ENCODE assay signal across 1 cellular context in genomic region chr16:69566437-69567030, GRCh38.
TF ChIP-seq lines count a peak whose summit lies in the region.

No MANE protein-coding gene starts in this region.

TF ChIP-seq in GM12878, 131 proteins besides CTCF, POLR2A, EP300 and RAD21 (continued from another document):
- peak; percentile 50; the same call in 1 of the 2 replicates for TF ChIP-seq NKRF (conservative IDR thresholded peaks at IDR 0.05)
- TF ChIP-seq TCF3 (IDR thresholded peaks at IDR 0.05; ENCODE audit: borderline replicate concordance, insufficient read depth, low read depth, low read length): no peak
- TF ChIP-seq CEBPZ (IDR thresholded peaks at IDR 0.05; ENCODE audit: low read depth, low read length): no peak
- peak; percentile 50; the same call in 1 of the 2 replicates for TF ChIP-seq ZNF207 (IDR thresholded peaks at IDR 0.05; ENCODE audit: borderline replicate concordance)
- no peak for TF ChIP-seq YBX1 (IDR thresholded peaks at IDR 0.05)
- no peak; the same call in 1 of the 2 replicates for TF ChIP-seq SMARCA5 (IDR thresholded peaks at IDR 0.05)
- no peak for TF ChIP-seq ZNF24 (IDR thresholded peaks at IDR 0.05)
- no peak for TF ChIP-seq JUND (IDR thresholded peaks at IDR 0.05; ENCODE audit: low read depth, low read length)
- peak; percentile 22; the same call in 1 of the 2 replicates for TF ChIP-seq BCLAF1 (IDR thresholded peaks at IDR 0.05)
- TF ChIP-seq BACH1 (IDR thresholded peaks at IDR 0.05; ENCODE audit: borderline replicate concordance): peak; percentile 61
- TF ChIP-seq ZBTB11 (CRISPR knock-in tag; IDR thresholded peaks at IDR 0.05): no peak
- no peak for TF ChIP-seq ZNF384 (IDR thresholded peaks at IDR 0.05; ENCODE audit: borderline replicate concordance, low read depth, low read length)
- no peak for TF ChIP-seq BMI1 (IDR thresholded peaks at IDR 0.05; ENCODE audit: borderline replicate concordance)
- peak; percentile 42 for TF ChIP-seq DPF2 (IDR thresholded peaks at IDR 0.05)
- no peak for TF ChIP-seq ATF7 (IDR thresholded peaks at IDR 0.05; ENCODE audit: low read depth)
- TF ChIP-seq YY1 (IDR thresholded peaks at IDR 0.05; ENCODE audit: low read depth, low read length): peak; percentile 39; the same call in 1 of the 2 replicates
- TF ChIP-seq ZSCAN29 (IDR thresholded peaks at IDR 0.05): no peak
- peak; percentile 53 for TF ChIP-seq GATAD2B (conservative IDR thresholded peaks at IDR 0.05; ENCODE audit: low read depth)
- TF ChIP-seq FOXK2 (IDR thresholded peaks at IDR 0.05): no peak
- no peak for TF ChIP-seq ZNF274 (IDR thresholded peaks at IDR 0.05; ENCODE audit: insufficient read depth, insufficient read length)
- TF ChIP-seq BHLHE40 (IDR thresholded peaks at IDR 0.05; ENCODE audit: borderline replicate concordance in 1 of 2, low read depth in 2 of 2, low read length in 1 of 2): 0 out of 4 replicates have a peak, but pooled peaks of 1 of the 2 experiments have one; percentile 28
- 0 out of 2 replicates have a peak, but pooled peaks have one; percentile 33 for TF ChIP-seq CHD1 (IDR thresholded peaks at IDR 0.05; ENCODE audit: low read depth, low read length)
- TF ChIP-seq HDGF (IDR thresholded peaks at IDR 0.05): no peak
- no peak for TF ChIP-seq IRF4 (IDR thresholded peaks at IDR 0.05; ENCODE audit: low read depth, low read length)
- TF ChIP-seq LARP7 (IDR thresholded peaks at IDR 0.05): peak; percentile 89
- TF ChIP-seq NFIC (IDR thresholded peaks at IDR 0.05; ENCODE audit: low read depth, low read length): no peak
- TF ChIP-seq NFYA (IDR thresholded peaks at IDR 0.05; ENCODE audit: borderline replicate concordance, low read depth, low read length): no peak
- no peak for TF ChIP-seq PKNOX1 (IDR thresholded peaks at IDR 0.05)
- peak in 1 of 2 experiments; percentile 16; a peak in 1 of 3 replicates for TF ChIP-seq EGR1 (IDR thresholded peaks at IDR 0.05; ENCODE audit: borderline replicate concordance in 1 of 2, low read depth in 2 of 2, low read length in 2 of 2)
- TF ChIP-seq CHD2 (IDR thresholded peaks at IDR 0.05; ENCODE audit: borderline replicate concordance, low read depth, low read length): no peak
- TF ChIP-seq SMAD5 (IDR thresholded peaks at IDR 0.05; ENCODE audit: low read depth): no peak
- TF ChIP-seq SREBF2 (IDR thresholded peaks at IDR 0.05; ENCODE audit: low read length): no peak
- no peak for TF ChIP-seq NFXL1 (IDR thresholded peaks at IDR 0.05; ENCODE audit: borderline replicate concordance)
- TF ChIP-seq KLF5 (IDR thresholded peaks at IDR 0.05; ENCODE audit: partially characterized antibody): no peak
- no peak for TF ChIP-seq RFX5 (IDR thresholded peaks at IDR 0.05; ENCODE audit: low read depth, low read length)
- no peak for TF ChIP-seq IRF3 (IDR thresholded peaks at IDR 0.05)
- no peak for TF ChIP-seq HCFC1 (IDR thresholded peaks at IDR 0.05; ENCODE audit: low read length)
